In genomic region chr1:51330331-51331201, GRCh38 we compare ENCODE assay signal across 1 cellular context.
A peak's percentile ranks its signal among the peaks of the same experiment; 100 is the strongest.
TF ChIP-seq lines count a peak whose summit lies in the region.

TTC39A (minus strand) TSS chr1:51330562; CDS start chr1:51330477, 85 bp downstream.

TF ChIP-seq in HepG2, 621 proteins besides CTCF, POLR2A, EP300 and RAD21 (continued from another document):
- TF ChIP-seq, protein P1, sequence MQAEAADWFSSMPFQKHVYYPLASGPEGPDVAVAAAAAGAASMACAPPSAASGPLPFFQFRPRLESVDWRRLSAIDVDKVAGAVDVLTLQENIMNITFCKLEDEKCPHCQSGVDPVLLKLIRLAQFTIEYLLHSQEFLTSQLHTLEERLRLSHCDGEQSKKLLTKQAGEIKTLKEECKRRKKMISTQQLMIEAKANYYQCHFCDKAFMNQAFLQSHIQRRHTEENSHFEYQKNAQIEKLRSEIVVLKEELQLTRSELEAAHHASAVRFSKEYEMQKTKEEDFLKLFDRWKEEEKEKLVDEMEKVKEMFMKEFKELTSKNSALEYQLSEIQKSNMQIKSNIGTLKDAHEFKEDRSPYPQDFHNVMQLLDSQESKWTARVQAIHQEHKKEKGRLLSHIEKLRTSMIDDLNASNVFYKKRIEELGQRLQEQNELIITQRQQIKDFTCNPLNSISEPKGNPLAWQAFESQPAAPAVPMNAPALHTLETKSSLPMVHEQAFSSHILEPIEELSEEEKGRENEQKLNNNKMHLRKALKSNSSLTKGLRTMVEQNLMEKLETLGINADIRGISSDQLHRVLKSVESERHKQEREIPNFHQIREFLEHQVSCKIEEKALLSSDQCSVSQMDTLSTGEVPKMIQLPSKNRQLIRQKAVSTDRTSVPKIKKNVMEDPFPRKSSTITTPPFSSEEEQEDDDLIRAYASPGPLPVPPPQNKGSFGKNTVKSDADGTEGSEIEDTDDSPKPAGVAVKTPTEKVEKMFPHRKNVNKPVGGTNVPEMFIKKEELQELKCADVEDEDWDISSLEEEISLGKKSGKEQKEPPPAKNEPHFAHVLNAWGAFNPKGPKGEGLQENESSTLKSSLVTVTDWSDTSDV (CRISPR knock-in tag; IDR thresholded peaks at IDR 0.05), result no peak
- TF ChIP-seq SMYD3 (CRISPR knock-in tag; IDR thresholded peaks at IDR 0.05) (no peak), TCF7 (IDR thresholded peaks at IDR 0.05; ENCODE audit: low read depth) (no peak), ZBTB3 (CRISPR knock-in tag; IDR thresholded peaks at IDR 0.05; ENCODE audit: borderline replicate concordance, low read depth) (no peak), RXRB (CRISPR knock-in tag; IDR thresholded peaks at IDR 0.05; ENCODE audit: borderline replicate concordance) (no peak), SRSF9 (IDR thresholded peaks at IDR 0.05; ENCODE audit: borderline replicate concordance, insufficient read depth, low read depth, low read length, poor library complexity, severe bottlenecking) (no peak), HNRNPLL (IDR thresholded peaks at IDR 0.05; ENCODE audit: low read depth, low read length, poor library complexity, severe bottlenecking) (peak; percentile 87), ELF4 (CRISPR knock-in tag; IDR thresholded peaks at IDR 0.05; ENCODE audit: borderline replicate concordance) (no peak), ZNF891 (CRISPR knock-in tag; IDR thresholded peaks at IDR 0.05) (no peak), RNF2 (conservative IDR thresholded peaks at IDR 0.05; ENCODE audit: low read depth) (no peak), FOXK1 (CRISPR knock-in tag; IDR thresholded peaks at IDR 0.05; ENCODE audit: borderline replicate concordance, low read depth) (no peak), ZNF180 (CRISPR knock-in tag; IDR thresholded peaks at IDR 0.05; ENCODE audit: borderline replicate concordance, low read depth) (no peak), MIER3 (CRISPR knock-in tag; IDR thresholded peaks at IDR 0.05; ENCODE audit: borderline replicate concordance) (no peak), THYN1 (CRISPR knock-in tag; IDR thresholded peaks at IDR 0.05; ENCODE audit: borderline replicate concordance, low read depth) (no peak), ZSCAN31 (CRISPR knock-in tag; IDR thresholded peaks at IDR 0.05; ENCODE audit: low read depth) (no peak), ZNF777 (CRISPR knock-in tag; IDR thresholded peaks at IDR 0.05) (no peak), POLR2G (IDR thresholded peaks at IDR 0.05; ENCODE audit: low read depth, low read length) (no peak), PATZ1 (CRISPR knock-in tag; IDR thresholded peaks at IDR 0.05) (0 out of 2 replicates have a peak, but pooled peaks have one; percentile 18), MEIS2 (CRISPR knock-in tag; IDR thresholded peaks at IDR 0.05) (peak; percentile 12; the same call in 1 of the 2 replicates), ZFP1 (CRISPR knock-in tag; IDR thresholded peaks at IDR 0.05) (no peak), ZNF674 (CRISPR knock-in tag; IDR thresholded peaks at IDR 0.05; ENCODE audit: low read depth) (no peak), ZNF792 (CRISPR knock-in tag; IDR thresholded peaks at IDR 0.05) (no peak), KLF6 (CRISPR knock-in tag; IDR thresholded peaks at IDR 0.05) (no peak), ZNF550 (CRISPR knock-in tag; IDR thresholded peaks at IDR 0.05; ENCODE audit: borderline replicate concordance) (no peak)
- TF ChIP-seq, protein P2, sequence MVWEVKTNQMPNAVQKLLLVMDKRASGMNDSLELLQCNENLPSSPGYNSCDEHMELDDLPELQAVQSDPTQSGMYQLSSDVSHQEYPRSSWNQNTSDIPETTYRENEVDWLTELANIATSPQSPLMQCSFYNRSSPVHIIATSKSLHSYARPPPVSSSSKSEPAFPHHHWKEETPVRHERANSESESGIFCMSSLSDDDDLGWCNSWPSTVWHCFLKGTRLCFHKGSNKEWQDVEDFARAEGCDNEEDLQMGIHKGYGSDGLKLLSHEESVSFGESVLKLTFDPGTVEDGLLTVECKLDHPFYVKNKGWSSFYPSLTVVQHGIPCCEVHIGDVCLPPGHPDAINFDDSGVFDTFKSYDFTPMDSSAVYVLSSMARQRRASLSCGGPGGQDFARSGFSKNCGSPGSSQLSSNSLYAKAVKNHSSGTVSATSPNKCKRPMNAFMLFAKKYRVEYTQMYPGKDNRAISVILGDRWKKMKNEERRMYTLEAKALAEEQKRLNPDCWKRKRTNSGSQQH (CRISPR knock-in tag; IDR thresholded peaks at IDR 0.05; ENCODE audit: low read depth), result no peak
- TF ChIP-seq, protein P3, sequence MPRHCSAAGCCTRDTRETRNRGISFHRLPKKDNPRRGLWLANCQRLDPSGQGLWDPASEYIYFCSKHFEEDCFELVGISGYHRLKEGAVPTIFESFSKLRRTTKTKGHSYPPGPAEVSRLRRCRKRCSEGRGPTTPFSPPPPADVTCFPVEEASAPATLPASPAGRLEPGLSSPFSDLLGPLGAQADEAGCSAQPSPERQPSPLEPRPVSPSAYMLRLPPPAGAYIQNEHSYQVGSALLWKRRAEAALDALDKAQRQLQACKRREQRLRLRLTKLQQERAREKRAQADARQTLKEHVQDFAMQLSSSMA (CRISPR knock-in tag; IDR thresholded peaks at IDR 0.05), result no peak
- TF ChIP-seq, protein P4, sequence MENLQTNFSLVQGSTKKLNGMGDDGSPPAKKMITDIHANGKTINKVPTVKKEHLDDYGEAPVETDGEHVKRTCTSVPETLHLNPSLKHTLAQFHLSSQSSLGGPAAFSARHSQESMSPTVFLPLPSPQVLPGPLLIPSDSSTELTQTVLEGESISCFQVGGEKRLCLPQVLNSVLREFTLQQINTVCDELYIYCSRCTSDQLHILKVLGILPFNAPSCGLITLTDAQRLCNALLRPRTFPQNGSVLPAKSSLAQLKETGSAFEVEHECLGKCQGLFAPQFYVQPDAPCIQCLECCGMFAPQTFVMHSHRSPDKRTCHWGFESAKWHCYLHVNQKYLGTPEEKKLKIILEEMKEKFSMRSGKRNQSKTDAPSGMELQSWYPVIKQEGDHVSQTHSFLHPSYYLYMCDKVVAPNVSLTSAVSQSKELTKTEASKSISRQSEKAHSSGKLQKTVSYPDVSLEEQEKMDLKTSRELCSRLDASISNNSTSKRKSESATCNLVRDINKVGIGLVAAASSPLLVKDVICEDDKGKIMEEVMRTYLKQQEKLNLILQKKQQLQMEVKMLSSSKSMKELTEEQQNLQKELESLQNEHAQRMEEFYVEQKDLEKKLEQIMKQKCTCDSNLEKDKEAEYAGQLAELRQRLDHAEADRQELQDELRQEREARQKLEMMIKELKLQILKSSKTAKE (CRISPR knock-in tag; IDR thresholded peaks at IDR 0.05; ENCODE audit: borderline replicate concordance), result no peak
- TF ChIP-seq, protein P5, sequence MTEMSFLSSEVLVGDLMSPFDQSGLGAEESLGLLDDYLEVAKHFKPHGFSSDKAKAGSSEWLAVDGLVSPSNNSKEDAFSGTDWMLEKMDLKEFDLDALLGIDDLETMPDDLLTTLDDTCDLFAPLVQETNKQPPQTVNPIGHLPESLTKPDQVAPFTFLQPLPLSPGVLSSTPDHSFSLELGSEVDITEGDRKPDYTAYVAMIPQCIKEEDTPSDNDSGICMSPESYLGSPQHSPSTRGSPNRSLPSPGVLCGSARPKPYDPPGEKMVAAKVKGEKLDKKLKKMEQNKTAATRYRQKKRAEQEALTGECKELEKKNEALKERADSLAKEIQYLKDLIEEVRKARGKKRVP (CRISPR knock-in tag; IDR thresholded peaks at IDR 0.05), result no peak
TF ChIP-seq in HepG2: peak in this region for 4.
